1 cellular context compared by ENCODE assay signal in the genomic region with DNA sequence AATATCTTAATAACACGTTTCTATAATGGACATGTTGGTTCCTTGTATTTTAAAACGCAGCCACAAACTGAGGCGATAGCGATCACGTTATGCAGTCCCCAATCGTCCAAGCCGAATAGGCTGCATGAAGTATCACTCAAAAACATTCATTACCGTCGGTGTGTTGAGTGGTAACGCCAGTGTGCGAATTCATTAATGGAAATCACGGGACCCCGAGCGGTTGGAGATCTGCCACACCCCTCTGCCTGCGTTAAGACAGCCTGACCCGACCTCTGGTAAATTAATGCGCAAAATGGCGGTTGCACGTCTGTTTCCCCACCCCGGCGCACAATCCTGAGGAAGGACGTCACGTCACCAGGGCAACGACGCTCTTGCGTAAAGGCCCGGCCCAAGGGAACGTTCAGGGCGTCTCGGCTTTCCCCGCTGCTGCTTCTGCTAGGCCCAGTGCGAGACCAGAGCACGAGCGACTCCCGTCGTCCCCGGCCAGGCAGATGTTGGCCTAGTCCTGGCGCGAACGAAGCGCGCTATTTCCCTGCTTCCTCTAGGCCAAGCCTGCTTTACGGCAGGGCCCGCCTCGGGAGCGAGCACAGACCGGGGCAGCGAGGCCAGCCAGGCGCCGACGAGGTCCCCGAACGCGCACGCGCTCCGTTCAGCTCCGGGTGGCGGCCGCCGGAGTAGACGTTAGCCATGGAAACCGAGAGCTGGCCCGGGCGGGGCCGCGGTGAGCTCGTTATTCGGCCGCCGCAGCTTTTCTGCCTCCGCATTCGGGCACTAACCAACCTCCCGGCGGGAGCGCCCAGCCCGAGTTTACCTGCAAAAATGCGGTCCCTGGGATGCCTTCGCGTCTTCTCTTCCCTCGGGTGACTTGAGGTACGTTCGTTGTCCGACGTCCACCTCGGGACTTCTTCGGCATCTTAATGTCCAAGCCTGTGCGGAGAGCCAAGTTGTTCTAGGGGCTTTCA.
TF ChIP-seq lines count a peak whose summit lies in the region.

A gene (plus strand): TSS at position 374 of the 962 bp plus-strand sequence. CDS start 15,716 bp downstream, outside the sequence.

TF ChIP-seq in A549, 52 proteins besides CTCF, POLR2A, EP300 and RAD21 (continued from another document):
- TF ChIP-seq HDAC2 (IDR thresholded peaks at IDR 0.05), result 0 out of 2 replicates have a peak, but pooled peaks have one; percentile 50
- TF ChIP-seq RFX5 (IDR thresholded peaks at IDR 0.05), result 0 out of 2 replicates have a peak, but pooled peaks have one; percentile 33
- TF ChIP-seq, protein P1, sequence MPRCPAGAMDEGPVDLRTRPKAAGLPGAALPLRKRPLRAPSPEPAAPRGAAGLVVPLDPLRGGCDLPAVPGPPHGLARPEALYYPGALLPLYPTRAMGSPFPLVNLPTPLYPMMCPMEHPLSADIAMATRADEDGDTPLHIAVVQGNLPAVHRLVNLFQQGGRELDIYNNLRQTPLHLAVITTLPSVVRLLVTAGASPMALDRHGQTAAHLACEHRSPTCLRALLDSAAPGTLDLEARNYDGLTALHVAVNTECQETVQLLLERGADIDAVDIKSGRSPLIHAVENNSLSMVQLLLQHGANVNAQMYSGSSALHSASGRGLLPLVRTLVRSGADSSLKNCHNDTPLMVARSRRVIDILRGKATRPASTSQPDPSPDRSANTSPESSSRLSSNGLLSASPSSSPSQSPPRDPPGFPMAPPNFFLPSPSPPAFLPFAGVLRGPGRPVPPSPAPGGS (IDR thresholded peaks at IDR 0.05), result peak; percentile 84; the same call in 2 of the 3 replicates
- TF ChIP-seq BHLHE40 (IDR thresholded peaks at IDR 0.05; ENCODE audit: low read depth, low read length), result 0 out of 2 replicates have a peak, but pooled peaks have one; percentile 33
- TF ChIP-seq MYC (IDR thresholded peaks at IDR 0.05; ENCODE audit: borderline replicate concordance, low read length), result peak; percentile 92
- TF ChIP-seq NFE2L2 (conservative IDR thresholded peaks at IDR 0.05; ENCODE audit: low read length), result no peak
- no peak for TF ChIP-seq SREBF2 (IDR thresholded peaks at IDR 0.05)
- peak; percentile 49; the same call in 1 of the 2 replicates for TF ChIP-seq TFCP2L1 (CRISPR knock-in tag; IDR thresholded peaks at IDR 0.05)
- no peak for TF ChIP-seq ZFP36 (IDR thresholded peaks at IDR 0.05; ENCODE audit: borderline replicate concordance, partially characterized antibody)
- 0 out of 2 replicates have a peak, but pooled peaks have one; percentile 34 for TF ChIP-seq KDM1A (IDR thresholded peaks at IDR 0.05; ENCODE audit: low read depth)
TF ChIP-seq in A549: peak in this region for 15.
